Comparison of ENCODE assay signal across 3 cellular contexts in genomic region chr1:93998532-93998931, GRCh38.
A peak's percentile ranks its signal among the peaks of the same experiment; 100 is the strongest.
DNase-seq lines count a peak whose midpoint lies in the region; ATAC-seq and TF ChIP-seq lines count a peak whose summit lies in the region.
"Not testable (repeated sequence)": the region's sequence is repeated elsewhere in the genome, so short reads cannot be mapped to it uniquely, and the experiment has no call there.

No MANE protein-coding gene starts in this region.

- POLR2A ChIA-PET in WTC11 (lab: Charles Lee): not testable (repeated sequence)

- H3K27me3 Mint-ChIP-seq in WTC11 (ENCODE audit: low read depth); type B pancreatic cell: not testable (repeated sequence)

- not testable (repeated sequence) for TF ChIP-seq CTCF in WTC11 (IDR thresholded peaks at IDR 0.05); right atrium auricular region (IDR thresholded peaks at IDR 0.05); type B pancreatic cell (conservative IDR thresholded peaks at IDR 0.05)

- DNase-seq in WTC11 (ENCODE audit: low spot score): not testable (repeated sequence)
- DNase-seq in right atrium auricular region (ENCODE audit: low spot score) (peak; percentile 16), type B pancreatic cell (ENCODE audit: extremely low spot score, unreplicated experiment) (peak; percentile 11)

- CTCF ChIA-PET in WTC11 (lab: Charles Lee): interaction anchor here (1.1 to 1.2 kb wide), 2 partner anchors 41 to 337 kb away, joined by 3 read pairs; no protein-coding TSS in a partner anchor

- H3K4me3 ChIP-seq in right atrium auricular region: not testable (repeated sequence)

- H3K36me3 Mint-ChIP-seq in WTC11, type B pancreatic cell: not testable (repeated sequence)

- not testable (repeated sequence) for H3K36me3 ChIP-seq in right atrium auricular region

- not testable (repeated sequence) for H3K9me3 ChIP-seq in right atrium auricular region

- H3K4me1 Mint-ChIP-seq in WTC11; type B pancreatic cell (ENCODE audit: unreplicated experiment): not testable (repeated sequence)

- H3K27ac ChIP-seq in right atrium auricular region: not testable (repeated sequence)

- not testable (repeated sequence) for H3K27me3 ChIP-seq in right atrium auricular region

- not testable (repeated sequence) for H3K4me1 ChIP-seq in right atrium auricular region

- H3K9me3 Mint-ChIP-seq in WTC11, type B pancreatic cell: not testable (repeated sequence)

- H3K4me3 Mint-ChIP-seq in WTC11, type B pancreatic cell: not testable (repeated sequence)

- H3K27ac Mint-ChIP-seq in WTC11, type B pancreatic cell: not testable (repeated sequence)

- not testable (repeated sequence) for ATAC-seq in WTC11

TF ChIP-seq in WTC11, 78 proteins besides CTCF, POLR2A, EP300 and RAD21:
- TF ChIP-seq HMGA2 (CRISPR knock-in tag; IDR thresholded peaks at IDR 0.05): peak; percentile 91
